Comparison of ENCODE assay signal across 8 cellular contexts in genomic region chr20:62805711-62806382, GRCh38. TPM values are rescaled to one million over a fixed set of nuclear protein-coding genes. Genes with fewer than 3 reads are reported as not detected.
DNase-seq lines count a peak whose midpoint lies in the region; ATAC-seq, FAIRE-seq and TF ChIP-seq lines count a peak whose summit lies in the region.

No MANE protein-coding gene starts in this region.

- peak overlapping the region; percentile 92 for H3K4me2 ChIP-seq in mesenchymal stem cell (ENCODE audit: low read length, poor library complexity, severe bottlenecking)

- H3K9me3 ChIP-seq in mesenchymal stem cell (ENCODE audit: control insufficient read depth, low read length), result no peaks in the 10 kb centered on the region

- peak overlapping the region in 1 of 2 experiments; percentile 83 for H3K23ac ChIP-seq in mesenchymal stem cell (ENCODE audit: low read length in 2 of 2)

- H4K91ac ChIP-seq in mesenchymal stem cell (ENCODE audit: low read length), result peak overlapping the region; percentile 11

- no peak overlapping the region for H3K27ac ChIP-seq in mesenchymal stem cell (ENCODE audit: low read length, poor library complexity, severe bottlenecking)

- 25% methylated on average over 25 of the region's 25 CpGs for WGBS in mesenchymal stem cell

- no peak for FAIRE-seq in D721Med (lab: Jason Lieb, UNC)

- H2BK5ac ChIP-seq in mesenchymal stem cell (ENCODE audit: low read depth, low read length, poor library complexity, severe bottlenecking), result no peak overlapping the region

- H3K9ac ChIP-seq in mesenchymal stem cell (ENCODE audit: low read length), result peak overlapping the region; percentile 86

- ATAC-seq in GM18502 (IDR thresholded peaks at IDR 0.05; ENCODE audit: poor library complexity, unreplicated experiment), result no peak
- ATAC-seq in HG03520 (IDR thresholded peaks at IDR 0.05; ENCODE audit: unreplicated experiment), result no peak

- H3K14ac ChIP-seq in mesenchymal stem cell (ENCODE audit: low read length in 2 of 2), result peak overlapping the region in 1 of 2 experiments; percentile 86

- H2BK120ac ChIP-seq in mesenchymal stem cell (ENCODE audit: low read depth, low read length), result peak overlapping the region; percentile 30

- peaks cover 17% of the 10 kb centered on the region for H3K4me1 ChIP-seq in mesenchymal stem cell (ENCODE audit: control insufficient read depth, insufficient read depth, low read depth, low read length)

- H3K4ac ChIP-seq in mesenchymal stem cell (ENCODE audit: low read depth in 1 of 2, low read length in 2 of 2), result peak overlapping the region; percentile 67 to 75

- peak overlapping the region; percentile 80 to 93 for H3K18ac ChIP-seq in mesenchymal stem cell (ENCODE audit: low read depth in 1 of 2, low read length in 2 of 2)

- H3K4me3 ChIP-seq in LNCaP clone FGC (ENCODE audit: low read depth, low read length) (peak overlapping the region; percentile 68), choroid plexus epithelial cell (ENCODE audit: low read depth, low read length) (peak overlapping the region; percentile 97), mesenchymal stem cell (ENCODE audit: insufficient read depth in 1 of 2, low read depth in 1 of 2, low read length in 2 of 2) (peak overlapping the region; percentile 86 to 99)

- no peak for TF ChIP-seq CTCF in LNCaP clone FGC (IDR thresholded peaks at IDR 0.05; ENCODE audit: control insufficient read depth, extremely low read depth, insufficient read depth)
- no peak for TF ChIP-seq CTCF in choroid plexus epithelial cell (conservative IDR thresholded peaks at IDR 0.05; ENCODE audit: low read depth, low read length)
- TF ChIP-seq CTCF in D721Med (IDR thresholded peaks at IDR 0.05; ENCODE audit: insufficient read depth, missing control alignments), result no peak

- H2AK5ac ChIP-seq in mesenchymal stem cell (ENCODE audit: low read length, severe bottlenecking), result no peak overlapping the region

- H2AFZ ChIP-seq in mesenchymal stem cell (ENCODE audit: low read depth, low read length), result peak overlapping the region; percentile 30

- peak overlapping the region; percentile 42 for H4K8ac ChIP-seq in mesenchymal stem cell (ENCODE audit: low read length)

- peak overlapping the region; percentile 46 for H2BK15ac ChIP-seq in mesenchymal stem cell (ENCODE audit: low read depth, poor library complexity, severe bottlenecking)

- peaks cover 45 to 53% of the 10 kb centered on the region in 2 experiments for H3K36me3 ChIP-seq in mesenchymal stem cell (ENCODE audit: control insufficient read depth in 1 of 2, insufficient read depth in 2 of 2, low read depth in 1 of 2, low read length in 2 of 2)

- DNase-seq in AML-193 (lab: John Stamatoyannopoulos, UW) (peak; percentile 48 to 71), LNCaP clone FGC (ENCODE audit: low read depth) (no peak), choroid plexus epithelial cell (ENCODE audit: low read depth) (no peak), mesenchymal stem cell (peak; percentile 46), NCI-H1436 treated with DMSO at 0.1 percent for 48 hours (lab: John Stamatoyannopoulos, UW) (no peak), D721Med (ENCODE audit: insufficient read length, low spot score) (no peak)

- no peaks in the 10 kb centered on the region for H3K27me3 ChIP-seq in mesenchymal stem cell (ENCODE audit: control insufficient read depth in 1 of 2, insufficient read depth in 1 of 2, low read length in 2 of 2)

- peaks cover 29% of the 10 kb centered on the region for H3K79me1 ChIP-seq in mesenchymal stem cell (replicated peaks; ENCODE audit: low read length, poor library complexity, severe bottlenecking)

- peak overlapping the region in 1 of 2 experiments; percentile 34 for H2BK12ac ChIP-seq in mesenchymal stem cell (ENCODE audit: low read length in 2 of 2)

RNA-seq across cellular contexts. Expression of gene OGFR, which starts 1.2 kb away (rescaled TPM):
- 28.3 TPM for polyA plus RNA-seq in mesenchymal stem cell (2013, experiment 1 of 2)
- 27.4 TPM for polyA plus RNA-seq in mesenchymal stem cell (2013, experiment 2 of 2)

RNA-seq across cellular contexts. Expression of gene MRGBP, which starts 9.6 kb away (rescaled TPM):
- polyA plus RNA-seq in mesenchymal stem cell (2013, experiment 1 of 2), result 14.2 TPM
- 14.5 TPM for polyA plus RNA-seq in mesenchymal stem cell (2013, experiment 2 of 2)

RNA-seq across cellular contexts. Expression of gene COL9A3, which starts 11.0 kb away (rescaled TPM):
- 0.79 TPM for polyA plus RNA-seq in mesenchymal stem cell (2013, experiment 1 of 2)
- polyA plus RNA-seq in mesenchymal stem cell (2013, experiment 2 of 2), result 0.44 TPM

RNA-seq across cellular contexts. Expression of gene TCFL5, which starts 55.8 kb away (rescaled TPM):
- polyA plus RNA-seq in mesenchymal stem cell (2013, experiment 1 of 2), result 6.1 TPM
- 6.9 TPM for polyA plus RNA-seq in mesenchymal stem cell (2013, experiment 2 of 2)

Comparison
In these comparisons a context has a peak if more than half of its experiments do, and no peak if none do; other contexts are left out.
1. DNase-seq: peak in AML-193 (2 of 2) and mesenchymal stem cell (single experiment); none in LNCaP clone FGC (single experiment), choroid plexus epithelial cell (single experiment), NCI-H1436 treated with DMSO at 0.1 percent for 48 hours (single experiment) and D721Med (single experiment).
2. Peak in every context shown above with its lines, with median percentiles within 50 percentile points of each other: H3K4me3 ChIP-seq.